Comparison of ENCODE assay signal across 9 cellular contexts in the genomic region with DNA sequence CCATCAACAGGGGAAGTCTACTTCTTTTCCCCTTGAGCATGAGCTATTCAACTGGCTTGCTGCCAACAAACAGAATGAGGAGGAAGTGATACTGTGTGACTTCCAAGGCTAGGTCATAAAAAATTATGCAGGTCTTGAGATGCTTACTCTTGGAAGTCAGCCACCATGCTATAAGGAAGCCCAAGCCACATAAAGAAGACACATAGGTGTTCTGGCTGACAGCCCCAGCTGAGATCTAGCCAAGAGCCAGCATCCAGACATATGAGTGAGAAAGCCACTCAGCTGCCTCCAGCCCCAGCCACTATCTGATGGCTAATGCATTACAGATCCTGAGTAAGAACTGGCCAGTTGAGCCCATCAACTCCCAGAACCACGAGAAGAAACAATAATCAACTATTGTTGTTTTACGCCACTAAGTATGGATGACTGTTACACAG. TPM values are rescaled to one million over a fixed set of nuclear protein-coding genes. Genes with fewer than 3 reads are reported as not detected.
DNase-seq lines count a peak whose midpoint lies in the region; ATAC-seq and TF ChIP-seq lines count a peak whose summit lies in the region.
"Had no signal": no experiment of that assay in that cellular context is flagged by ENCODE, and none has a peak within 500 bp of the region (broad histone marks: within the 10 kb centered on the region; RNA-seq: fewer than 3 reads in every experiment).

No MANE protein-coding gene starts in this region.

- H3K4me3 ChIP-seq in breast epithelium (no peak overlapping the region), aorta (ENCODE audit: low read length in 2 of 2) (no peak overlapping the region)

- H3K4me1 ChIP-seq in breast epithelium (no peaks in the 10 kb centered on the region), aorta (ENCODE audit: control insufficient read depth in 1 of 2, insufficient read depth in 2 of 2, low read length in 2 of 2) (no peaks in the 10 kb centered on the region)

- no peak for TF ChIP-seq POLR2A in breast epithelium (IDR thresholded peaks at IDR 0.05)

- H3K9me3 ChIP-seq in breast epithelium: no peaks in the 10 kb centered on the region
- H3K9me3 ChIP-seq in aorta (ENCODE audit: control insufficient read depth, low read length): no peaks in the 10 kb centered on the region

- ATAC-seq in aorta (ENCODE audit: low FRiP score): peak; percentile 15
- no peak for ATAC-seq in stimulated activated naive CD8-positive, alpha-beta T cell treated with anti-CD3 and anti-CD28 coated beads, Interleukin-15, amount 100 ng/mL, for 72 hours
- no peak for ATAC-seq in natural killer cell treated with Interleukin-12 subunit alpha and Interleukin-12 subunit beta and Interleukin-15 and Interleukin-18, amount 100 ng/mL, for 72 hours

- peaks cover 15% of the 10 kb centered on the region for H3K4me1 Mint-ChIP-seq in MCF 10A (ENCODE audit: insufficient read depth, unreplicated experiment)
- H3K4me1 Mint-ChIP-seq in stimulated activated naive CD8-positive, alpha-beta T cell treated with anti-CD3 and anti-CD28 coated beads, Interleukin-15, amount 100 ng/mL, for 72 hours: peaks cover 12% of the 10 kb centered on the region
- peaks cover 4 to 6% of the 10 kb centered on the region in 2 donors for H3K4me1 Mint-ChIP-seq in natural killer cell treated with Interleukin-12 subunit alpha and Interleukin-12 subunit beta and Interleukin-15 and Interleukin-18, amount 100 ng/mL, for 72 hours (ENCODE audit: low read depth in 2 of 2)
- H3K4me1 Mint-ChIP-seq: central memory CD8-positive, alpha-beta T cell had no signal

- H3K27ac ChIP-seq in breast epithelium (no peak overlapping the region), aorta (ENCODE audit: low read depth in 1 of 2, low read length in 2 of 2) (no peak overlapping the region)

- peaks cover 7% of the 10 kb centered on the region for H3K9me3 Mint-ChIP-seq in MCF 10A (ENCODE audit: unreplicated experiment)
- peaks cover 0 to 7% of the 10 kb centered on the region in 2 donors for H3K9me3 Mint-ChIP-seq in stimulated activated naive CD8-positive, alpha-beta T cell treated with anti-CD3 and anti-CD28 coated beads, Interleukin-15, amount 100 ng/mL, for 72 hours
- no peaks in the 10 kb centered on the region for H3K9me3 Mint-ChIP-seq in natural killer cell treated with Interleukin-12 subunit alpha and Interleukin-12 subunit beta and Interleukin-15 and Interleukin-18, amount 100 ng/mL, for 72 hours
- H3K9me3 Mint-ChIP-seq: central memory CD8-positive, alpha-beta T cell had no signal

- intact Hi-C loops in MCF 10A (cut with micrococcal nuclease) (no loop called here), breast epithelium (cut with DNase I; ENCODE audit: low total_unique reads) (no loop called here), aorta (cut with DNase I) (no loop called here)

- TF ChIP-seq CTCF in MCF 10A (IDR thresholded peaks at IDR 0.05; ENCODE audit: unreplicated experiment) (no peak), breast epithelium (IDR thresholded peaks at IDR 0.05) (no peak)

- CTCF ChIA-PET in MCF 10A (lab: Yijun Ruan, JAX): interaction anchor here (1.7 to 9.6 kb wide), 2 partner anchors 21 to 44 kb away, joined by 6 to 55 read pairs; no protein-coding TSS in a partner anchor

- no peak overlapping the region for H3K4me3 Mint-ChIP-seq in MCF 10A (ENCODE audit: unreplicated experiment)
- H3K4me3 Mint-ChIP-seq in stimulated activated naive CD8-positive, alpha-beta T cell treated with anti-CD3 and anti-CD28 coated beads, Interleukin-15, amount 100 ng/mL, for 72 hours: no peak overlapping the region
- H3K4me3 Mint-ChIP-seq in natural killer cell treated with Interleukin-12 subunit alpha and Interleukin-12 subunit beta and Interleukin-15 and Interleukin-18, amount 100 ng/mL, for 72 hours: no peak overlapping the region
- H3K4me3 Mint-ChIP-seq: central memory CD8-positive, alpha-beta T cell had no signal

- H3K27ac Mint-ChIP-seq in MCF 10A (ENCODE audit: low read depth, unreplicated experiment): no peak overlapping the region
- H3K27ac Mint-ChIP-seq in stimulated activated naive CD8-positive, alpha-beta T cell treated with anti-CD3 and anti-CD28 coated beads, Interleukin-15, amount 100 ng/mL, for 72 hours: peak overlapping the region in 1 of 2 donors; percentile 41
- no peak overlapping the region for H3K27ac Mint-ChIP-seq in natural killer cell treated with Interleukin-12 subunit alpha and Interleukin-12 subunit beta and Interleukin-15 and Interleukin-18, amount 100 ng/mL, for 72 hours

- H3K27me3 ChIP-seq in breast epithelium (no peaks in the 10 kb centered on the region), aorta (ENCODE audit: control insufficient read depth in 1 of 2, insufficient read depth in 2 of 2, low read length in 1 of 2) (no peaks in the 10 kb centered on the region)

- H3K27me3 Mint-ChIP-seq in MCF 10A (ENCODE audit: insufficient read depth, unreplicated experiment): no peaks in the 10 kb centered on the region
- H3K27me3 Mint-ChIP-seq in stimulated activated naive CD8-positive, alpha-beta T cell treated with anti-CD3 and anti-CD28 coated beads, Interleukin-15, amount 100 ng/mL, for 72 hours: no peaks in the 10 kb centered on the region
- no peaks in the 10 kb centered on the region for H3K27me3 Mint-ChIP-seq in natural killer cell treated with Interleukin-12 subunit alpha and Interleukin-12 subunit beta and Interleukin-15 and Interleukin-18, amount 100 ng/mL, for 72 hours
- H3K27me3 Mint-ChIP-seq: central memory CD8-positive, alpha-beta T cell had no signal

- H3K36me3 Mint-ChIP-seq in MCF 10A (ENCODE audit: insufficient read depth, unreplicated experiment): peaks cover 16% of the 10 kb centered on the region
- peaks cover 5% of the 10 kb centered on the region for H3K36me3 Mint-ChIP-seq in natural killer cell treated with Interleukin-12 subunit alpha and Interleukin-12 subunit beta and Interleukin-15 and Interleukin-18, amount 100 ng/mL, for 72 hours

- POLR2A ChIA-PET in MCF 10A (lab: Yijun Ruan, JAX): interaction anchor here (0.7 to 3.2 kb wide), 3 partner anchors 9 to 1684 kb away, joined by 3 to 12 read pairs (median 3); partner anchors contain the start of gene PPP2R1B

- no TSS peak for BruUV-seq in MCF 10A (replicated peaks; lab: Mats Ljungman, UMichigan)

- H3K36me3 ChIP-seq in breast epithelium (no peaks in the 10 kb centered on the region), aorta (ENCODE audit: control insufficient read depth in 1 of 2, insufficient read depth in 2 of 2, low read length in 1 of 2) (no peaks in the 10 kb centered on the region)

- DNase-seq in MCF 10A (ENCODE audit: unreplicated experiment): peak; percentile 43
- DNase-seq in breast epithelium (ENCODE audit: low spot score in 2 of 2): no peak
- peak; percentile 18 for DNase-seq in LoVo (ENCODE audit: low spot score)
- DNase-seq in astrocyte of the hippocampus (ENCODE audit: low read depth, low spot score): peak; percentile 30
- DNase-seq in aorta: no peak
- no peak for DNase-seq in activated naive CD4-positive, alpha-beta T cell (lab: John Stamatoyannopoulos, UW)
- DNase-seq in stimulated activated naive CD8-positive, alpha-beta T cell treated with anti-CD3 and anti-CD28 coated beads, Interleukin-15, amount 100 ng/mL, for 72 hours: no peak
- DNase-seq in natural killer cell treated with Interleukin-12 subunit alpha and Interleukin-12 subunit beta and Interleukin-15 and Interleukin-18, amount 100 ng/mL, for 72 hours (ENCODE audit: low spot score): no peak

- WGBS in aorta, 2 donors: 94 to 98% methylated on average over 2 of the region's 2 CpGs

RNA-seq across cellular contexts. Expression of gene PPP2R1B, which starts 31.0 kb away (rescaled TPM):
- 27.3 and 35.7 TPM in 2 replicates for total RNA-seq in MCF 10A (2022)
- 10 to 100 TPM; 32.0 to 35.3 (median 34.7) TPM for total RNA-seq in breast epithelium
- 10 to 100 TPM; 21.9 to 27.2 TPM for total RNA-seq in aorta
- 1 to 10 TPM; 3.5 to 7.4 TPM for polyA plus RNA-seq in aorta
- total RNA-seq in natural killer cell treated with Interleukin-12 subunit alpha and Interleukin-12 subunit beta and Interleukin-15 and Interleukin-18, amount 100 ng/mL, for 72 hours: 10 to 100 TPM; 56.2 to 72.3 TPM

Comparison
In these comparisons a context has a peak if more than half of its experiments do, and no peak if none do; other contexts are left out.
1. DNase-seq: peak in MCF 10A (single experiment), LoVo (single experiment) and astrocyte of the hippocampus (single experiment); none in breast epithelium (0 of 2), aorta (0 of 2), activated naive CD4-positive, alpha-beta T cell (0 of 4), stimulated activated naive CD8-positive, alpha-beta T cell treated with anti-CD3 and anti-CD28 coated beads, Interleukin-15, amount 100 ng/mL, for 72 hours (0 of 2) and natural killer cell treated with Interleukin-12 subunit alpha and Interleukin-12 subunit beta and Interleukin-15 and Interleukin-18, amount 100 ng/mL, for 72 hours (single experiment).